Comparison of ENCODE assay signal across 1 cellular context in genomic region chr11:59548309-59548656, GRCh38.
TF ChIP-seq lines count a peak whose summit lies in the region.

No MANE protein-coding gene starts in this region.

TF ChIP-seq in K562, 482 proteins besides CTCF, POLR2A, EP300 and RAD21 (continued from another document):
- TF ChIP-seq CEBPZ (IDR thresholded peaks at IDR 0.05; ENCODE audit: borderline replicate concordance, low read depth, low read length) (no peak), ZNF76 (CRISPR knock-in tag; IDR thresholded peaks at IDR 0.05; ENCODE audit: borderline replicate concordance) (0 out of 2 replicates have a peak, but pooled peaks have one; percentile 69), ELF2 (CRISPR knock-in tag; IDR thresholded peaks at IDR 0.05) (no peak), STAT5A (IDR thresholded peaks at IDR 0.05; ENCODE audit: borderline replicate concordance, low read length) (no peak), RBM25 (IDR thresholded peaks at IDR 0.05; ENCODE audit: low read depth, low read length, severe bottlenecking) (no peak), TBP (optimal IDR thresholded peaks at IDR 0.05; ENCODE audit: low read depth, low read length) (peak; percentile 7)
